Comparison of ENCODE assay signal across 8 cellular contexts in the genomic region with DNA sequence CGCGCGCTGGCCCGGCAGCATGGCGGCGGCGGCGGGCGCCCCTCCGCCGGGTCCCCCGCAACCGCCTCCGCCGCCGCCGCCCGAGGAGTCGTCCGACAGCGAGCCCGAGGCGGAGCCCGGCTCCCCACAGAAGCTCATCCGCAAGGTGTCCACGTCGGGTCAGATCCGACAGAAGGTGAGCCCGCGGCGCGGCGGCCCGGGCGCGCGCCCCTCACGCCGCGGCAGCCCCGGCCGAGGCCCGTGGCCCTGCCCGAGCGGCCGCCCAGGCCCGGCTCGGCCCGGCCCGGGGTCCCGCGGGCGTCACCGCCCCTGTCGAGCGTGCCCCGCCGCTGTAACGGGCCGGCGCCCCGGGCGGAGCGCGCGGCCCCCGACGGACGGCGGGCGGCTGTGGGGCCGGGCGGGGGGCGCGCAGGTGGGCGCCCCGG. TPM values are rescaled to one million over a fixed set of nuclear protein-coding genes. Genes with fewer than 3 reads are reported as not detected.
DNase-seq lines count a peak whose midpoint lies in the region; ATAC-seq and TF ChIP-seq lines count a peak whose summit lies in the region.

No MANE protein-coding gene starts in this region.

- no peaks in the 10 kb centered on the region for H3K9me3 ChIP-seq in mammary epithelial cell (replicated peaks; ENCODE audit: insufficient read depth, low read length)
- no peaks in the 10 kb centered on the region for H3K9me3 ChIP-seq in osteoblast (ENCODE audit: low read depth, low read length)

- H3K4me2 ChIP-seq in mammary epithelial cell (ENCODE audit: insufficient read depth, low read depth, low read length), result peak overlapping the region; percentile 73
- H3K4me2 ChIP-seq in osteoblast (ENCODE audit: insufficient read depth, low read length), result peak overlapping the region; percentile 89

- TF ChIP-seq CTCF in activated CD8-positive, alpha-beta T cell treated with anti-CD3 and anti-CD28 coated beads for 36 hours (IDR thresholded peaks at IDR 0.05), result no peak
- TF ChIP-seq CTCF in mammary epithelial cell (conservative IDR thresholded peaks at IDR 0.05 in 1 of 2, IDR thresholded peaks at IDR 0.05 in 1 of 2; ENCODE audit: extremely low read depth in 1 of 2, insufficient read depth in 1 of 2, low read depth in 1 of 2, low read length in 2 of 2), result no peak
- TF ChIP-seq CTCF in osteoblast (IDR thresholded peaks at IDR 0.05; ENCODE audit: extremely low read depth, low read depth, low read length), result no peak

- DNase-seq in activated CD8-positive, alpha-beta T cell treated with anti-CD3 and anti-CD28 coated beads, Interleukin-2, amount 10 ng/mL, durations not matched to agents 7 days and 5 days, result no peak
- no peak for DNase-seq in activated CD8-positive, alpha-beta T cell treated with anti-CD3 and anti-CD28 coated beads for 36 hours
- DNase-seq in mammary epithelial cell (no peak), osteoblast (ENCODE audit: insufficient read length, low spot score, missing footprints) (no peak), MV-4-11 (lab: John Stamatoyannopoulos, UW) (no peak), mesenteric fat pad (ENCODE audit: low spot score) (no peak)
- no peak for DNase-seq in stimulated activated CD4-positive, alpha-beta T cell treated with anti-CD3 and anti-CD28 coated beads, Interleukin-4, amount 100 ng/mL, for 24 hours

- H3K27me3 ChIP-seq in mammary epithelial cell (ENCODE audit: insufficient read depth, low read length) (no peaks in the 10 kb centered on the region), osteoblast (ENCODE audit: insufficient read depth, low read length) (no peaks in the 10 kb centered on the region)

- H3K27ac ChIP-seq in mammary epithelial cell (ENCODE audit: insufficient read depth, low read depth, low read length) (no peak overlapping the region), osteoblast (ENCODE audit: low read depth, low read length) (no peak overlapping the region)

- H4K20me1 ChIP-seq in mammary epithelial cell (ENCODE audit: insufficient read depth, low read length) (no peaks in the 10 kb centered on the region), osteoblast (ENCODE audit: insufficient read depth, low read length) (peaks cover 16% of the 10 kb centered on the region)

- CTCF ChIA-PET in activated CD8-positive, alpha-beta T cell treated with anti-CD3 and anti-CD28 coated beads, Interleukin-2, amount 10 ng/mL, durations not matched to agents 7 days and 5 days (lab: Charles Lee), result interaction anchor here (0.8 to 3.3 kb wide), 9 partner anchors 13 to 104 kb away, joined by 3 to 21 read pairs (median 8); no protein-coding TSS in a partner anchor
- CTCF ChIA-PET in activated CD8-positive, alpha-beta T cell treated with anti-CD3 and anti-CD28 coated beads for 36 hours (lab: Charles Lee), result interaction anchor here (1.1 to 2.3 kb wide), 8 partner anchors 9 to 104 kb away, joined by 3 to 18 read pairs (median 6); no protein-coding TSS in a partner anchor
- CTCF ChIA-PET in mammary epithelial cell (lab: Charles Lee; ENCODE audit: low non-redundant PET), result no interaction called here

- no peaks in the 10 kb centered on the region for H3K27me3 Mint-ChIP-seq in activated CD8-positive, alpha-beta T cell treated with anti-CD3 and anti-CD28 coated beads, Interleukin-2, amount 10 ng/mL, durations not matched to agents 7 days and 5 days (ENCODE audit: low read depth)
- no peaks in the 10 kb centered on the region for H3K27me3 Mint-ChIP-seq in activated CD8-positive, alpha-beta T cell treated with anti-CD3 and anti-CD28 coated beads for 36 hours

- H3K79me2 ChIP-seq in mammary epithelial cell (ENCODE audit: insufficient read depth, low read length) (peaks cover 35% of the 10 kb centered on the region), osteoblast (ENCODE audit: insufficient read depth, low read length) (peaks cover 20% of the 10 kb centered on the region)

- H3K4me1 ChIP-seq in mammary epithelial cell (ENCODE audit: insufficient read depth, low read length) (peaks cover 29% of the 10 kb centered on the region), osteoblast (ENCODE audit: insufficient read depth, low read length) (peaks cover 25% of the 10 kb centered on the region)

- BruUV-seq in mammary epithelial cell (replicated peaks; lab: Mats Ljungman, UMichigan), result no TSS peak

- intact Hi-C loops in activated CD8-positive, alpha-beta T cell treated with anti-CD3 and anti-CD28 coated beads for 36 hours (cut with micrococcal nuclease), result loop anchor here (10.0 kb wide), 1 partner anchor 90 kb away; no protein-coding TSS in a partner anchor
- intact Hi-C loops in mammary epithelial cell (cut with micrococcal nuclease), result no loop called here

- peak overlapping the region in 2 of 3 experiments; percentile 69 to 70 for H3K4me3 ChIP-seq in mammary epithelial cell (replicated peaks in 1 of 3; ENCODE audit: insufficient read depth in 1 of 3, low read depth in 2 of 3, low read length in 3 of 3)
- H3K4me3 ChIP-seq in osteoblast (ENCODE audit: insufficient read depth, low read length), result peak overlapping the region; percentile 76

- peaks cover 82% of the 10 kb centered on the region for H3K4me1 Mint-ChIP-seq in activated CD8-positive, alpha-beta T cell treated with anti-CD3 and anti-CD28 coated beads, Interleukin-2, amount 10 ng/mL, durations not matched to agents 7 days and 5 days (ENCODE audit: low read depth)
- H3K4me1 Mint-ChIP-seq in activated CD8-positive, alpha-beta T cell treated with anti-CD3 and anti-CD28 coated beads for 36 hours (ENCODE audit: low read depth), result peaks cover 64% of the 10 kb centered on the region

- POLR2A ChIA-PET in activated CD8-positive, alpha-beta T cell treated with anti-CD3 and anti-CD28 coated beads, Interleukin-2, amount 10 ng/mL, durations not matched to agents 7 days and 5 days (lab: Charles Lee), result interaction anchor here (1.2 to 1.5 kb wide), 6 partner anchors 14 to 87 kb away, joined by 3 to 10 read pairs (median 4); no protein-coding TSS in a partner anchor
- POLR2A ChIA-PET in activated CD8-positive, alpha-beta T cell treated with anti-CD3 and anti-CD28 coated beads for 36 hours (lab: Charles Lee), result interaction anchor here (1.0 to 2.2 kb wide), 8 partner anchors 8 to 102 kb away, joined by 3 to 5 read pairs (median 3); no protein-coding TSS in a partner anchor

- no peak overlapping the region for H3K9ac ChIP-seq in mammary epithelial cell (ENCODE audit: insufficient read depth, low read length)

- H3K9me3 Mint-ChIP-seq in activated CD8-positive, alpha-beta T cell treated with anti-CD3 and anti-CD28 coated beads, Interleukin-2, amount 10 ng/mL, durations not matched to agents 7 days and 5 days (ENCODE audit: insufficient read depth), result no peaks in the 10 kb centered on the region
- H3K9me3 Mint-ChIP-seq in activated CD8-positive, alpha-beta T cell treated with anti-CD3 and anti-CD28 coated beads for 36 hours, result no peaks in the 10 kb centered on the region

- no peak overlapping the region for H3K27ac Mint-ChIP-seq in activated CD8-positive, alpha-beta T cell treated with anti-CD3 and anti-CD28 coated beads, Interleukin-2, amount 10 ng/mL, durations not matched to agents 7 days and 5 days
- no peak overlapping the region for H3K27ac Mint-ChIP-seq in activated CD8-positive, alpha-beta T cell treated with anti-CD3 and anti-CD28 coated beads for 36 hours

- H3K36me3 ChIP-seq in mammary epithelial cell (ENCODE audit: insufficient read depth, low read length) (no peaks in the 10 kb centered on the region), osteoblast (ENCODE audit: insufficient read depth, low read length) (no peaks in the 10 kb centered on the region)

- no CpG with 5 or more reads among the region's 77 CpGs for WGBS in mammary epithelial cell (ENCODE audit: low coverage, missing lambda C conversion rate)

- peaks cover 44% of the 10 kb centered on the region for H3K36me3 Mint-ChIP-seq in activated CD8-positive, alpha-beta T cell treated with anti-CD3 and anti-CD28 coated beads, Interleukin-2, amount 10 ng/mL, durations not matched to agents 7 days and 5 days (ENCODE audit: low read depth)
- peaks cover 37% of the 10 kb centered on the region for H3K36me3 Mint-ChIP-seq in activated CD8-positive, alpha-beta T cell treated with anti-CD3 and anti-CD28 coated beads for 36 hours (ENCODE audit: low read depth)

- peak overlapping the region; percentile 51 for H3K4me3 Mint-ChIP-seq in activated CD8-positive, alpha-beta T cell treated with anti-CD3 and anti-CD28 coated beads, Interleukin-2, amount 10 ng/mL, durations not matched to agents 7 days and 5 days
- no peak overlapping the region for H3K4me3 Mint-ChIP-seq in activated CD8-positive, alpha-beta T cell treated with anti-CD3 and anti-CD28 coated beads for 36 hours

- dilution Hi-C loops in mammary epithelial cell (cut with HindIII; ENCODE audit: low sequenced_read_pairs), result no loop called here

- H2AFZ ChIP-seq in mammary epithelial cell (ENCODE audit: low read depth, low read length), result peak overlapping the region; percentile 74
- H2AFZ ChIP-seq in osteoblast (ENCODE audit: low read length), result no peak overlapping the region

- in situ Hi-C loops in mammary epithelial cell (cut with MboI; ENCODE audit: low sequenced_read_pairs in 2 of 2), result no loop called here

- ATAC-seq in activated CD8-positive, alpha-beta T cell treated with anti-CD3 and anti-CD28 coated beads, Interleukin-2, amount 10 ng/mL, durations not matched to agents 7 days and 5 days, result peak; percentile 33
- ATAC-seq in activated CD8-positive, alpha-beta T cell treated with anti-CD3 and anti-CD28 coated beads for 36 hours, result no peak
- peak; percentile 13 for ATAC-seq in HG03135 (IDR thresholded peaks at IDR 0.05; ENCODE audit: unreplicated experiment)

RNA-seq across cellular contexts. Expression of gene DGKD, which starts 0.2 kb away (rescaled TPM):
- 10 to 100 TPM; 92.1 to 94.2 TPM for total RNA-seq in activated CD8-positive, alpha-beta T cell treated with anti-CD3 and anti-CD28 coated beads, Interleukin-2, amount 10 ng/mL, durations not matched to agents 7 days and 5 days
- total RNA-seq in activated CD8-positive, alpha-beta T cell treated with anti-CD3 and anti-CD28 coated beads for 36 hours, result 10 to 100 TPM; 89.6 to 99.5 TPM
- total RNA-seq in mammary epithelial cell (10 to 100 TPM in 1 of 2 donors, 1 to 10 TPM in 1; 9.2 to 17.1 TPM), osteoblast (6.5 TPM in 2 replicates), mesenteric fat pad (67.2 TPM)
- polyA plus RNA-seq in mammary epithelial cell, result 6.3 TPM
- 55.2 TPM for polyA minus RNA-seq in mammary epithelial cell

RNA-seq across cellular contexts. Expression of gene SAG, which starts 46.9 kb away (rescaled TPM):
- under 1 TPM in 1 of 2 experiments, not detected in 1; 0.05 TPM for total RNA-seq in activated CD8-positive, alpha-beta T cell treated with anti-CD3 and anti-CD28 coated beads, Interleukin-2, amount 10 ng/mL, durations not matched to agents 7 days and 5 days
- total RNA-seq in activated CD8-positive, alpha-beta T cell treated with anti-CD3 and anti-CD28 coated beads for 36 hours, result not detected
- total RNA-seq in mammary epithelial cell, result not detected
- not detected for polyA plus RNA-seq in mammary epithelial cell
- not detected for polyA minus RNA-seq in mammary epithelial cell
- total RNA-seq in osteoblast, result not detected in 2 replicates
- not detected for total RNA-seq in mesenteric fat pad
